12 cellular contexts compared by ENCODE assay signal in the genomic region with DNA sequence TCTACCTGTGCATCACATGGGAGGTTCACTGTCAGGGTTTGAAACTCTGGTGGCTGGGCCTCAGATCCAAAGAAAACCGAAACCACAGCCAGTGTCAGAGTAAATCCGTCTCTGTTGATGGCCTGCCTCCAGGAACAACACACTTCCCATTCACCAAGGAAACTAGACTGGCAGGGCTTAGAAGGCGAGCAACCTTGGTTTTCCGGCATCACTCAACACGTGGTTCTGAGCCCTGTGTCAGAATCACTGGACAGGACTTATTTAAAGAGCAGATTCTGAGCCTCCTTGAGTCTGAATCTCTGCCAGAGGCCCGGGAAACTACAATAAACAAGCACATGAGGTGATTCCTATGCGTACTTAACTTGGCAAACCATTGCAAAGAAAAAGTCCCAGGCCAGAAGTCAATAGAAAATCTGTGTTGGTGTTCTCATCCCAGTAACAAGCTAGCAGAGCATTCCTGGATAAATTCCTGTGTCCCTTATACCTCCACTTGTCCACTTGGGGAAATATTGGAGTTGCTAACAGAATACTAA.
A peak's percentile ranks its signal among the peaks of the same experiment; 100 is the strongest.
DNase-seq lines count a peak whose midpoint lies in the region; ATAC-seq, FAIRE-seq and TF ChIP-seq lines count a peak whose summit lies in the region.
"Had no signal": no experiment of that assay in that cellular context is flagged by ENCODE, and none has a peak within 500 bp of the region (broad histone marks: within the 10 kb centered on the region; RNA-seq: fewer than 3 reads in every experiment).

No MANE protein-coding gene starts in this region.

- intact Hi-C loops in ovary (cut with DNase I) = no loop called here

- H3K27ac ChIP-seq in ovary = peak overlapping the region in 1 of 2 donors; percentile 24

- no peaks in the 10 kb centered on the region for H3K36me3 ChIP-seq in ovary

- no peaks in the 10 kb centered on the region for H3K27me3 ChIP-seq in ovary

- FAIRE-seq in HTR-8/SVneo (lab: Jason Lieb, UNC) = no peak

- DNase-seq in AG08395 (ENCODE audit: low spot score) = peak; percentile 66
- peak; percentile 75 for DNase-seq in fibroblast of the conjunctiva (ENCODE audit: low read depth)
- peak in 4 of 5 donors; percentile 25 to 45 (median 34) for DNase-seq in ovary
- no peak for DNase-seq in RKO (ENCODE audit: low spot score)
- DNase-seq in HTR-8/SVneo (ENCODE audit: insufficient read length, low spot score) = no peak
- DNase-seq in activated CD4-positive, alpha-beta T cell treated with anti-CD3 and anti-CD28 coated beads, Interleukin-2, amount 50 U/mL, for 1 hour = no peak
- DNase-seq: activated CD8-positive, alpha-beta T cell treated with anti-CD3 and anti-CD28 coated beads for 36 hours; CD4-positive, CD25-positive, alpha-beta regulatory T cell; NCI-H524 treated with DMSO at 0.1 percent for 48 hours had no signal

- H3K9me3 ChIP-seq in ovary = no peaks in the 10 kb centered on the region

- TF ChIP-seq POLR2A in ovary (IDR thresholded peaks at IDR 0.05) = no peak

- peak; percentile 60 for ATAC-seq in SK-N-SH treated with all-trans-retinoic acid at 6 μM for 48 hours
- no peak for ATAC-seq in HG03045 (IDR thresholded peaks at IDR 0.05; ENCODE audit: unreplicated experiment)
- ATAC-seq: activated CD8-positive, alpha-beta T cell treated with anti-CD3 and anti-CD28 coated beads for 36 hours had no signal

- H3K4me3 ChIP-seq in ovary = no peak overlapping the region
- H3K4me3 ChIP-seq: smooth muscle cell had no signal

- peaks cover 4% of the 10 kb centered on the region for H3K4me1 ChIP-seq in ovary (ENCODE audit: insufficient read depth)

- no peak for TF ChIP-seq EP300 in ovary (IDR thresholded peaks at IDR 0.05)

- TF ChIP-seq CTCF in ovary (IDR thresholded peaks at IDR 0.05) = no peak

- 30 to 34% (median 30%) methylated on average over 7 of the region's 7 CpGs for WGBS in ovary, 3 donors

TF ChIP-seq in SK-N-SH treated with all-trans-retinoic acid at 6 μM for 48 hours, 23 proteins besides CTCF, POLR2A, EP300 and RAD21:
- no peak for TF ChIP-seq TCF4 (CRISPR knock-in tag; IDR thresholded peaks at IDR 0.05; ENCODE audit: borderline replicate concordance)
- no peak for TF ChIP-seq PPARA (CRISPR knock-in tag; IDR thresholded peaks at IDR 0.05; ENCODE audit: borderline replicate concordance)
- no peak for TF ChIP-seq ZNF70 (CRISPR knock-in tag; IDR thresholded peaks at IDR 0.05)
- TF ChIP-seq ZFP30 (CRISPR knock-in tag; IDR thresholded peaks at IDR 0.05) = no peak
- TF ChIP-seq RARB (CRISPR knock-in tag; IDR thresholded peaks at IDR 0.05) = no peak
- TF ChIP-seq, protein P1, sequence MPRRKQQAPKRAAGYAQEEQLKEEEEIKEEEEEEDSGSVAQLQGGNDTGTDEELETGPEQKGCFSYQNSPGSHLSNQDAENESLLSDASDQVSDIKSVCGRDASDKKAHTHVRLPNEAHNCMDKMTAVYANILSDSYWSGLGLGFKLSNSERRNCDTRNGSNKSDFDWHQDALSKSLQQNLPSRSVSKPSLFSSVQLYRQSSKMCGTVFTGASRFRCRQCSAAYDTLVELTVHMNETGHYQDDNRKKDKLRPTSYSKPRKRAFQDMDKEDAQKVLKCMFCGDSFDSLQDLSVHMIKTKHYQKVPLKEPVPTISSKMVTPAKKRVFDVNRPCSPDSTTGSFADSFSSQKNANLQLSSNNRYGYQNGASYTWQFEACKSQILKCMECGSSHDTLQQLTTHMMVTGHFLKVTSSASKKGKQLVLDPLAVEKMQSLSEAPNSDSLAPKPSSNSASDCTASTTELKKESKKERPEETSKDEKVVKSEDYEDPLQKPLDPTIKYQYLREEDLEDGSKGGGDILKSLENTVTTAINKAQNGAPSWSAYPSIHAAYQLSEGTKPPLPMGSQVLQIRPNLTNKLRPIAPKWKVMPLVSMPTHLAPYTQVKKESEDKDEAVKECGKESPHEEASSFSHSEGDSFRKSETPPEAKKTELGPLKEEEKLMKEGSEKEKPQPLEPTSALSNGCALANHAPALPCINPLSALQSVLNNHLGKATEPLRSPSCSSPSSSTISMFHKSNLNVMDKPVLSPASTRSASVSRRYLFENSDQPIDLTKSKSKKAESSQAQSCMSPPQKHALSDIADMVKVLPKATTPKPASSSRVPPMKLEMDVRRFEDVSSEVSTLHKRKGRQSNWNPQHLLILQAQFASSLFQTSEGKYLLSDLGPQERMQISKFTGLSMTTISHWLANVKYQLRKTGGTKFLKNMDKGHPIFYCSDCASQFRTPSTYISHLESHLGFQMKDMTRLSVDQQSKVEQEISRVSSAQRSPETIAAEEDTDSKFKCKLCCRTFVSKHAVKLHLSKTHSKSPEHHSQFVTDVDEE (CRISPR knock-in tag; IDR thresholded peaks at IDR 0.05) = no peak
- TF ChIP-seq TOX (CRISPR knock-in tag; IDR thresholded peaks at IDR 0.05; ENCODE audit: borderline replicate concordance) = no peak
- TF ChIP-seq, protein P2, sequence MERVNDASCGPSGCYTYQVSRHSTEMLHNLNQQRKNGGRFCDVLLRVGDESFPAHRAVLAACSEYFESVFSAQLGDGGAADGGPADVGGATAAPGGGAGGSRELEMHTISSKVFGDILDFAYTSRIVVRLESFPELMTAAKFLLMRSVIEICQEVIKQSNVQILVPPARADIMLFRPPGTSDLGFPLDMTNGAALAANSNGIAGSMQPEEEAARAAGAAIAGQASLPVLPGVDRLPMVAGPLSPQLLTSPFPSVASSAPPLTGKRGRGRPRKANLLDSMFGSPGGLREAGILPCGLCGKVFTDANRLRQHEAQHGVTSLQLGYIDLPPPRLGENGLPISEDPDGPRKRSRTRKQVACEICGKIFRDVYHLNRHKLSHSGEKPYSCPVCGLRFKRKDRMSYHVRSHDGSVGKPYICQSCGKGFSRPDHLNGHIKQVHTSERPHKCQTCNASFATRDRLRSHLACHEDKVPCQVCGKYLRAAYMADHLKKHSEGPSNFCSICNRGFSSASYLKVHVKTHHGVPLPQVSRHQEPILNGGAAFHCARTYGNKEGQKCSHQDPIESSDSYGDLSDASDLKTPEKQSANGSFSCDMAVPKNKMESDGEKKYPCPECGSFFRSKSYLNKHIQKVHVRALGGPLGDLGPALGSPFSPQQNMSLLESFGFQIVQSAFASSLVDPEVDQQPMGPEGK (CRISPR knock-in tag; IDR thresholded peaks at IDR 0.05; ENCODE audit: borderline replicate concordance) = no peak
- no peak for TF ChIP-seq ESRRG (CRISPR knock-in tag; IDR thresholded peaks at IDR 0.05)
- no peak for TF ChIP-seq OSR1 (CRISPR knock-in tag; IDR thresholded peaks at IDR 0.05)
- no peak for TF ChIP-seq SNAI2 (CRISPR knock-in tag; IDR thresholded peaks at IDR 0.05)
- TF ChIP-seq GLIS3 (CRISPR knock-in tag; IDR thresholded peaks at IDR 0.05) = no peak
TF ChIP-seq in SK-N-SH treated with all-trans-retinoic acid at 6 μM for 48 hours: peak in this region for 0.

Comparison
In these comparisons a context has a peak if more than half of its experiments do, and no peak if none do; other contexts are left out.
1. DNase-seq: peak in AG08395 (single experiment), fibroblast of the conjunctiva (single experiment) and ovary (4 of 5); none in RKO (single experiment), HTR-8/SVneo (single experiment) and activated CD4-positive, alpha-beta T cell treated with anti-CD3 and anti-CD28 coated beads, Interleukin-2, amount 50 U/mL, for 1 hour (single experiment).